8 cellular contexts compared by ENCODE assay signal in genomic region chr6:138654715-138655634, GRCh38.
DNase-seq lines count a peak whose midpoint lies in the region; ATAC-seq lines count a peak whose summit lies in the region.

No MANE protein-coding gene starts in this region.

- peaks cover 9% of the 10 kb centered on the region for H3K79me2 ChIP-seq in ACC112 (ENCODE audit: control insufficient read depth, insufficient read depth, low read length, unreplicated experiment)

- peak; percentile 92 for ATAC-seq in GM19438 (IDR thresholded peaks at IDR 0.05; ENCODE audit: low read depth, unreplicated experiment)
- peak; percentile 96 for ATAC-seq in HG03280 (IDR thresholded peaks at IDR 0.05; ENCODE audit: unreplicated experiment)

- H3K4me1 ChIP-seq in ACC112 (ENCODE audit: control insufficient read depth, insufficient read depth, low read length, unreplicated experiment) = peaks cover 29% of the 10 kb centered on the region

- no peaks in the 10 kb centered on the region for H3K36me3 ChIP-seq in ACC112 (ENCODE audit: insufficient read depth, low read length)

- no peaks in the 10 kb centered on the region for H3K27me3 ChIP-seq in ACC112 (ENCODE audit: insufficient read depth, low read length)

- H3K27ac ChIP-seq in ACC112 (ENCODE audit: low read depth, low read length) (peak overlapping the region; percentile 42), substantia nigra (ENCODE audit: low read depth, low read length, poor library complexity, severe bottlenecking) (no peak overlapping the region)

- peak; percentile 44 for DNase-seq in amniotic epithelial cell (ENCODE audit: low read depth)
- peak; percentile 9 to 12 for DNase-seq in stimulated activated CD4-positive, alpha-beta T cell treated with anti-CD3 and anti-CD28 coated beads, Interleukin-2, amount 100 ng/mL, for 48 hours
- no peak for DNase-seq in GM19238 (ENCODE audit: insufficient read length, low spot score)
- DNase-seq in epidermal melanocyte (ENCODE audit: insufficient read length, low spot score) = no peak
- DNase-seq in substantia nigra (lab: John Stamatoyannopoulos, UW) = no peak

- H3K4me3 ChIP-seq in ACC112 (ENCODE audit: low read depth, low read length) = peak overlapping the region; percentile 62

- peak overlapping the region; percentile 63 for H2AFZ ChIP-seq in ACC112 (ENCODE audit: low read length, unreplicated experiment)

Comparison
In these comparisons a context has a peak if more than half of its experiments do, and no peak if none do; other contexts are left out.
1. DNase-seq: peak in amniotic epithelial cell (single experiment) and stimulated activated CD4-positive, alpha-beta T cell treated with anti-CD3 and anti-CD28 coated beads, Interleukin-2, amount 100 ng/mL, for 48 hours (2 of 2); none in GM19238 (single experiment), epidermal melanocyte (single experiment) and substantia nigra (0 of 49).